1 cellular context compared by ENCODE assay signal in the genomic region with DNA sequence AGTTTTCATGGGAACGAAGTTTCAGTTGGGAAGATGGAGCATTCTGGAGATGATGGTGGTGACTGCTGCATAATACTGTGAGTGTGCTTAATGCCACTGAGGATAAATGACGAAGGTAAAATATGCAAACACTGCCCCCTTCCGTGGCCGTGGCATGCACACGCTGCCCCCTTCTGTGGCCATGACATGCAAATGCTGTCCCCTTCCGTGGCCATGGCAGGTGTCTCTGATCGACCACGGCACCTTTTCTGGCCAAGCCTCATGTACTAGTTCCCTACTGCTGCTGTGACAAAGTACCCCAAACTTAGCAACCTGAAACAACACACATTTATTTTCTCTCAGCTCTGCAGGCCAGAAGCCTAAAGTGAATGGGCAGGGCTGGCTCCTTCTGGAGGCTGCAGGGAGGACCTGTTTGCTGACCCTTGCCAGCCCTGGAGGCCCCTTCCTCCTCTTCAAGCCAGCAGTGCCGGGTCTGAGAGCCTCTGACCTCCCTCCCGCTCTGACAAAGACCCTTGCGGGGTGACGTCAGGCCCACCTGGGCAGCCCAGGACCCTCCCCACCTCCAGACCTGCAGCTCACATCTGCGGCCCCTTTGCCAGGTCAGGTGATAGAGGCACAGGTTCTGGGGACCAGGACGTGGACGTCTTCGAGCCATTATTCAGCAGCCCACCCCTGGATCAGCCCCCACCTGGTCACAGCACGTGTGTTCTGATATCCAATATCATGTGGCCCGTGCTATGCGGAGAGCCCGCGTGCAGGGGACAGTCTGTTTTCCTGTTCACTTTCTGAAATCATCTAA.
TF ChIP-seq lines count a peak whose summit lies in the region.

No MANE protein-coding gene starts in this region.

TF ChIP-seq in HEK293, 187 proteins besides CTCF, POLR2A, EP300 and RAD21 (continued from another document):
- TF ChIP-seq ZNF510 (tag by site-specific recombination; IDR thresholded peaks at IDR 0.05; ENCODE audit: insufficient replicate concordance) (no peak), ZNF138 (tag by site-specific recombination; IDR thresholded peaks at IDR 0.05; ENCODE audit: borderline replicate concordance) (no peak), ZNF404 (tag by site-specific recombination; IDR thresholded peaks at IDR 0.05) (no peak), ZNF473 (tag by site-specific recombination; IDR thresholded peaks at IDR 0.05) (no peak), ZNF175 (tag by site-specific recombination; IDR thresholded peaks at IDR 0.05) (no peak), ZNF416 (tag by site-specific recombination; IDR thresholded peaks at IDR 0.05) (no peak), ZNF311 (tag by site-specific recombination; IDR thresholded peaks at IDR 0.05; ENCODE audit: borderline replicate concordance) (no peak), ZBTB26 (tag by site-specific recombination; optimal IDR thresholded peaks at IDR 0.05) (no peak), ZBTB6 (tag by site-specific recombination; IDR thresholded peaks at IDR 0.05) (no peak), KLF17 (tag by site-specific recombination; IDR thresholded peaks at IDR 0.05) (no peak)
- TF ChIP-seq, protein P1, sequence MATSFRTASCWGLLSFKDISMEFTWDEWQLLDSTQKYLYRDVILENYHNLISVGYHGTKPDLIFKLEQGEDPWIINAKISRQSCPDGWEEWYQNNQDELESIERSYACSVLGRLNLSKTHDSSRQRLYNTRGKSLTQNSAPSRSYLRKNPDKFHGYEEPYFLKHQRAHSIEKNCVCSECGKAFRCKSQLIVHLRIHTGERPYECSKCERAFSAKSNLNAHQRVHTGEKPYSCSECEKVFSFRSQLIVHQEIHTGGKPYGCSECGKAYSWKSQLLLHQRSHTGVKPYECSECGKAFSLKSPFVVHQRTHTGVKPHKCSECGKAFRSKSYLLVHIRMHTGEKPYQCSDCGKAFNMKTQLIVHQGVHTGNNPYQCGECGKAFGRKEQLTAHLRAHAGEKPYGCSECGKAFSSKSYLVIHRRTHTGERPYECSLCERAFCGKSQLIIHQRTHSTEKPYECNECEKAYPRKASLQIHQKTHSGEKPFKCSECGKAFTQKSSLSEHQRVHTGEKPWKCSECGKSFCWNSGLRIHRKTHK (tag by site-specific recombination; IDR thresholded peaks at IDR 0.05): no peak
- TF ChIP-seq, protein P2, sequence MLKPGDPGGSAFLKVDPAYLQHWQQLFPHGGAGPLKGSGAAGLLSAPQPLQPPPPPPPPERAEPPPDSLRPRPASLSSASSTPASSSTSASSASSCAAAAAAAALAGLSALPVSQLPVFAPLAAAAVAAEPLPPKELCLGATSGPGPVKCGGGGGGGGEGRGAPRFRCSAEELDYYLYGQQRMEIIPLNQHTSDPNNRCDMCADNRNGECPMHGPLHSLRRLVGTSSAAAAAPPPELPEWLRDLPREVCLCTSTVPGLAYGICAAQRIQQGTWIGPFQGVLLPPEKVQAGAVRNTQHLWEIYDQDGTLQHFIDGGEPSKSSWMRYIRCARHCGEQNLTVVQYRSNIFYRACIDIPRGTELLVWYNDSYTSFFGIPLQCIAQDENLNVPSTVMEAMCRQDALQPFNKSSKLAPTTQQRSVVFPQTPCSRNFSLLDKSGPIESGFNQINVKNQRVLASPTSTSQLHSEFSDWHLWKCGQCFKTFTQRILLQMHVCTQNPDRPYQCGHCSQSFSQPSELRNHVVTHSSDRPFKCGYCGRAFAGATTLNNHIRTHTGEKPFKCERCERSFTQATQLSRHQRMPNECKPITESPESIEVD (tag by site-specific recombination; IDR thresholded peaks at IDR 0.05): no peak
